Comparison of ENCODE assay signal across 16 cellular contexts in genomic region chr11:100741866-100742625, GRCh38. TPM values are rescaled to one million over a fixed set of nuclear protein-coding genes. Genes with fewer than 3 reads are reported as not detected.
DNase-seq lines count a peak whose midpoint lies in the region; ATAC-seq and TF ChIP-seq lines count a peak whose summit lies in the region.
"Had no signal": no experiment of that assay in that cellular context is flagged by ENCODE, and none has a peak within 500 bp of the region (broad histone marks: within the 10 kb centered on the region; RNA-seq: fewer than 3 reads in every experiment).

No MANE protein-coding gene starts in this region.

- H3K9me3 ChIP-seq in CD4-positive, alpha-beta T cell (ENCODE audit: control insufficient read depth, low read length) = no peaks in the 10 kb centered on the region
- H3K9me3 ChIP-seq: esophagus squamous epithelium had no signal

- H3K4me1 Mint-ChIP-seq in GM23338 = peaks cover 59% of the 10 kb centered on the region
- no peaks in the 10 kb centered on the region for H3K4me1 Mint-ChIP-seq in CD4-positive, alpha-beta T cell (ENCODE audit: low read depth)

- no peaks in the 10 kb centered on the region for H3K36me3 ChIP-seq in GM23338 (ENCODE audit: insufficient read depth)
- H3K36me3 ChIP-seq: esophagus squamous epithelium had no signal

- POLR2A ChIA-PET in RWPE1 (lab: Yijun Ruan, JAX; ENCODE audit: low non-redundant PET) = no interaction called here
- POLR2A ChIA-PET in CD4-positive, alpha-beta T cell (lab: Charles Lee) = no interaction called here

- peak overlapping the region; percentile 42 for H3K4me2 ChIP-seq in GM23338

- H3K27me3 ChIP-seq in GM23338 (ENCODE audit: insufficient read depth) = no peaks in the 10 kb centered on the region
- no peaks in the 10 kb centered on the region for H3K27me3 ChIP-seq in CD4-positive, alpha-beta T cell (ENCODE audit: control insufficient read depth, insufficient read depth, low read length)
- H3K27me3 ChIP-seq: esophagus squamous epithelium had no signal

- no peaks in the 10 kb centered on the region; the same call in 2 of the 3 replicates for H3K9me3 Mint-ChIP-seq in GM23338
- H3K9me3 Mint-ChIP-seq in CD4-positive, alpha-beta T cell = no peaks in the 10 kb centered on the region

- H3K9me2 ChIP-seq in GM23338 (ENCODE audit: insufficient read depth) = no peaks in the 10 kb centered on the region

- in situ Hi-C loops in KBM-7 (cut with MboI; ENCODE audit: low pct_unique_long_range_greater_than_20kb, low sequenced_read_pairs) = no loop called here

- H4K20me1 ChIP-seq in GM23338 (replicated peaks; ENCODE audit: insufficient read depth) = no peaks in the 10 kb centered on the region

- no peak overlapping the region for H3K27ac Mint-ChIP-seq in GM23338
- no peak overlapping the region for H3K27ac Mint-ChIP-seq in CD4-positive, alpha-beta T cell

- H3F3A ChIP-seq in GM23338 (replicated peaks; ENCODE audit: low read depth) = no peaks in the 10 kb centered on the region

- no peak overlapping the region for H3K27ac ChIP-seq in GM23338 (ENCODE audit: low read depth)
- no peak overlapping the region for H3K27ac ChIP-seq in RWPE1
- H3K27ac ChIP-seq in CD4-positive, alpha-beta T cell (ENCODE audit: low read depth, low read length) = no peak overlapping the region
- H3K27ac ChIP-seq: esophagus squamous epithelium had no signal

- no peak overlapping the region for H2AFZ ChIP-seq in GM23338

- H3K4me1 ChIP-seq in GM23338 (ENCODE audit: insufficient read depth) = peaks cover 67% of the 10 kb centered on the region

- H3K27me3 Mint-ChIP-seq in GM23338 (ENCODE audit: insufficient read depth, low read depth, poor library complexity) = no peaks in the 10 kb centered on the region
- no peaks in the 10 kb centered on the region for H3K27me3 Mint-ChIP-seq in CD4-positive, alpha-beta T cell

- TF ChIP-seq CTCF in GM23338 (conservative IDR thresholded peaks at IDR 0.05; ENCODE audit: low read depth in 2 of 2) = no peak
- no peak for TF ChIP-seq CTCF in foreskin fibroblast (IDR thresholded peaks at IDR 0.05; ENCODE audit: low read depth, low read length)
- TF ChIP-seq CTCF in RWPE1 (conservative IDR thresholded peaks at IDR 0.05; ENCODE audit: low read depth) = no peak
- no peak for TF ChIP-seq CTCF in CD4-positive, alpha-beta T cell (IDR thresholded peaks at IDR 0.05)

- intact Hi-C loops in CD4-positive, alpha-beta T cell (cut with DNase I, micrococcal nuclease) = no loop called here

- peaks cover 38% of the 10 kb centered on the region for H3K79me2 ChIP-seq in GM23338 (replicated peaks; ENCODE audit: insufficient read depth)

- CTCF ChIA-PET in RWPE1 (lab: Yijun Ruan, JAX) = no interaction called here
- CTCF ChIA-PET in CD4-positive, alpha-beta T cell (lab: Charles Lee) = no interaction called here

- ATAC-seq in GM23338 = no peak
- no peak for ATAC-seq in CD4-positive, alpha-beta T cell (ENCODE audit: poor library complexity)

- peaks cover 14% of the 10 kb centered on the region; the same call in 2 of the 3 replicates for H3K36me3 Mint-ChIP-seq in GM23338 (ENCODE audit: low read depth)
- H3K36me3 Mint-ChIP-seq in CD4-positive, alpha-beta T cell (ENCODE audit: low read depth) = no peaks in the 10 kb centered on the region

- no peak overlapping the region for H3K4me3 ChIP-seq in GM23338
- H3K4me3 ChIP-seq in foreskin fibroblast (ENCODE audit: low read depth in 1 of 2, low read length in 2 of 2) = no peak overlapping the region
- H3K4me3 ChIP-seq: esophagus squamous epithelium had no signal

- H3K4me3 Mint-ChIP-seq in GM23338 = no peak overlapping the region
- no peak overlapping the region for H3K4me3 Mint-ChIP-seq in CD4-positive, alpha-beta T cell

- DNase-seq in EL (peak; percentile 50), GM23338 (ENCODE audit: low spot score) (no peak), KBM-7 (peak; percentile 34), foreskin fibroblast (peak; percentile 34), RWPE1 (ENCODE audit: low spot score) (no peak), T1000 (lab: John Stamatoyannopoulos, UW) (no peak), cerebellar cortex (ENCODE audit: low spot score) (no peak)
- DNase-seq in CD4-positive, alpha-beta T cell = no peak
- DNase-seq: activated CD8-positive, alpha-beta memory T cell treated with anti-CD3 and anti-CD28 coated beads, Interleukin-2, amount 50 U/mL, for 48 hours; DMS53; esophagus squamous epithelium; NCI-H1436; NCI-H510A treated with DMSO at 0.1 percent for 48 hours; SHP77 treated with DMSO at 0.1 percent for 48 hours; stimulated activated CD4-positive, alpha-beta T cell treated with anti-CD3 and anti-CD28 coated beads, Interleukin-4, amount 100 ng/mL, for 1 hour; stimulated activated naive CD4-positive, alpha-beta T cell treated with Interleukin-2 at 50 U/mL for 16 hours had no signal

TF ChIP-seq in GM23338, 12 proteins besides CTCF, POLR2A, EP300 and RAD21 (continues in another document):
- TF ChIP-seq ZNF331 (CRISPR knock-in tag; IDR thresholded peaks at IDR 0.05; ENCODE audit: low read depth) (no peak), NANOG (IDR thresholded peaks at IDR 0.05; ENCODE audit: borderline replicate concordance) (no peak), ZNF462 (CRISPR knock-in tag; IDR thresholded peaks at IDR 0.05) (no peak), ETS1 (IDR thresholded peaks at IDR 0.05) (no peak)

RNA-seq across cellular contexts. Expression of gene ARHGAP42, which starts 55.0 kb away (rescaled TPM):
- 32.2 and 35.7 TPM in 2 replicates for total RNA-seq in GM23338 (2014; rRNA removed; shearing (Covaris generic))
- polyA plus RNA-seq in GM23338 (2016; fragmentation: Nextera tagmentation; extraction: Ambion mirVana) = 23.5 and 23.7 TPM in 2 replicates
- not detected for total RNA-seq in CD4-positive, alpha-beta T cell

Comparison
In these comparisons a context has a peak if more than half of its experiments do, and no peak if none do; other contexts are left out.
1. DNase-seq: peak in EL (single experiment), KBM-7 (single experiment) and foreskin fibroblast (2 of 2); none in GM23338 (single experiment), RWPE1 (single experiment), T1000 (single experiment), CD4-positive, alpha-beta T cell (0 of 10) and cerebellar cortex (single experiment).
2. RNA of gene ARHGAP42, which starts 55.0 kb away (total RNA-seq): 32.2 to 35.7 TPM in GM23338; not detected in CD4-positive, alpha-beta T cell; every median in the first group is over 10 times any median in the second.